13 cellular contexts compared by ENCODE assay signal in the genomic region with DNA sequence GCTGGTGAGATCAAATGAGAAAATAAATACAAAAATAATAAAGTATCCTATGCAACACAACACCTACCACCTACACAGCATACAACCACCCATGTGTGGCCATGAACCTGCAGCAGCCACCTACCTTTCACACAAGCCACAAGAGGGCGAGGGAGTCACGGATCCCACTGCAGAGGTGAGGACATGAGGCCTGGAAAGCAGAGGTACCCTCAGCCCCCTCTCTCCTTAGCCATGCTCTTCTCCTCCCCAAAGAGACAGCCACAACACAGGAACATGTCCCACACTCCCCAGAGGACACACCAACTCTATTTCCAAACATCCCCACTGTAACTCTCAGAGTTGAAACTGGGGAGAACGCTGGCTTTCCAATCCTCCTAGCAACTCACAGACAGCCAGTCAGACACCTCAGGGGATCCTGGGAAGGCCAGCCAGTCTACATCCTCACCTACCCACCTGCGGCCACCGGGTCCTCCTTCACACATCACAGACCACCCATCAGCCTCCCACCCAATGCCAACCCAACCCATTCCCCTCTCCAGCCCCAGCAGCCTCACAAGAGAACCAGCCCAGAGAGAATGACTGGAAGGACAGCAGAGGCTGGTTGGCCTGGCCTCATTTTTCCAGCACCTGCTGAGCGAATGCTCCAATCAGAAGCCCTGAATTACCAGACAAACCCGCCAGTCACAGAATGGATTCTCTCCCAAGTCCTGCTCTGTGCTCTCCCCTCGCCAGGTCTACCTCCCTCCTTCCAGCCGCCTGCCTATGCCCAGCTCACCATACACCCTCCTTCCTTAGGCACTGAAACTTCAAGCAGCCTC. TPM values are rescaled to one million over a fixed set of nuclear protein-coding genes. Genes with fewer than 3 reads are reported as not detected.
A peak's percentile ranks its signal among the peaks of the same experiment; 100 is the strongest.
DNase-seq lines count a peak whose midpoint lies in the region; TF ChIP-seq lines count a peak whose summit lies in the region.
"Had no signal": no experiment of that assay in that cellular context is flagged by ENCODE, and none has a peak within 500 bp of the region (broad histone marks: within the 10 kb centered on the region; RNA-seq: fewer than 3 reads in every experiment).

No MANE protein-coding gene starts in this region.

- H3K9me3 Mint-ChIP-seq in progenitor cell of endocrine pancreas (ENCODE audit: low read depth) = no peaks in the 10 kb centered on the region

- H3K4me1 Mint-ChIP-seq in progenitor cell of endocrine pancreas (ENCODE audit: low read depth) = peaks cover 43% of the 10 kb centered on the region

- TF ChIP-seq CTCF in MM.1S (IDR thresholded peaks at IDR 0.05; ENCODE audit: low read length) (peak; percentile 21), colonic mucosa (IDR thresholded peaks at IDR 0.05) (peak; percentile 13), progenitor cell of endocrine pancreas (IDR thresholded peaks at IDR 0.05; ENCODE audit: unreplicated experiment) (peak; percentile 46)

- no peak overlapping the region for H3K4me2 ChIP-seq in MM.1S (ENCODE audit: low read depth, low read length)

- H3K4me1 ChIP-seq in MM.1S (ENCODE audit: low read length) (peaks cover 17% of the 10 kb centered on the region), colonic mucosa (no peaks in the 10 kb centered on the region)

- H3K4me3 Mint-ChIP-seq in progenitor cell of endocrine pancreas (ENCODE audit: low read depth) = no peak overlapping the region

- no peaks in the 10 kb centered on the region for H3K9me3 ChIP-seq in MM.1S (replicated peaks; ENCODE audit: insufficient read depth, low read length)
- no peaks in the 10 kb centered on the region for H3K9me3 ChIP-seq in colonic mucosa
- H3K9me3 ChIP-seq: neutrophil had no signal

- H3K9ac ChIP-seq in MM.1S (ENCODE audit: low read length) (no peak overlapping the region), colonic mucosa (ENCODE audit: low read depth in 2 of 2, low read length in 2 of 2) (no peak overlapping the region)

- H3K36me3 ChIP-seq in MM.1S (replicated peaks; ENCODE audit: insufficient read depth, low read length) (no peaks in the 10 kb centered on the region), colonic mucosa (no peaks in the 10 kb centered on the region)
- H3K36me3 ChIP-seq: neutrophil had no signal

- H3K27me3 ChIP-seq in MM.1S (replicated peaks; ENCODE audit: insufficient read depth, low read length) (no peaks in the 10 kb centered on the region), colonic mucosa (no peaks in the 10 kb centered on the region)
- H3K27me3 ChIP-seq: neutrophil had no signal

- H3F3A ChIP-seq in MM.1S (ENCODE audit: insufficient read depth, low read length) = peaks cover 13% of the 10 kb centered on the region

- DNase-seq in DMS53 (lab: John Stamatoyannopoulos, UW) (peak; percentile 34), DMS53 treated with DMSO at 0.1 percent for 48 hours (lab: John Stamatoyannopoulos, UW; ENCODE audit: unreplicated experiment) (no peak), MM.1S (no peak), colonic mucosa (no peak), progenitor cell of endocrine pancreas (ENCODE audit: low spot score, unreplicated experiment) (no peak), NCI-H226 (no peak), NCI-H2171 treated with DMSO at 0.1 percent for 48 hours (lab: John Stamatoyannopoulos, UW) (no peak)
- DNase-seq in activated CD4-positive, alpha-beta T cell treated with anti-CD3 and anti-CD28 coated beads, Interleukin-2, amount 50 U/mL, for 4 hours = no peak
- DNase-seq: hippocampal formation; stimulated activated CD4-positive, alpha-beta T cell treated with anti-CD3 and anti-CD28 coated beads, Interleukin-4, amount 100 ng/mL, for 4 hours; SW 1271 had no signal

- H4K20me1 ChIP-seq in MM.1S (ENCODE audit: insufficient read depth, low read length) = no peaks in the 10 kb centered on the region

- H3K27me3 Mint-ChIP-seq in progenitor cell of endocrine pancreas = no peaks in the 10 kb centered on the region

- H3K9me2 ChIP-seq in MM.1S (replicated peaks; ENCODE audit: insufficient read depth, low read length) = no peaks in the 10 kb centered on the region

- H3K27ac Mint-ChIP-seq in progenitor cell of endocrine pancreas = peak overlapping the region; percentile 72

- H3K79me2 ChIP-seq in MM.1S (ENCODE audit: low read length) = peaks cover 54% of the 10 kb centered on the region

- H3K36me3 Mint-ChIP-seq in progenitor cell of endocrine pancreas (ENCODE audit: insufficient read depth) = no peaks in the 10 kb centered on the region

- intact Hi-C loops in colonic mucosa (cut with DNase I) = no loop called here

- no peak overlapping the region for H3K27ac ChIP-seq in MM.1S (ENCODE audit: low read length)
- H3K27ac ChIP-seq in colonic mucosa = no peak overlapping the region
- H3K27ac ChIP-seq: coronary artery, neutrophil had no signal

- no peak overlapping the region for H3K4me3 ChIP-seq in MM.1S (ENCODE audit: low read length)
- H3K4me3 ChIP-seq in colonic mucosa = no peak overlapping the region
- H3K4me3 ChIP-seq: coronary artery had no signal

- H2AFZ ChIP-seq in MM.1S (ENCODE audit: low read length) = no peak overlapping the region

RNA-seq across cellular contexts. Expression of a gene that starts 18.4 kb away (rescaled TPM):
- total RNA-seq in colonic mucosa = 10 to 100 TPM; 26.1 to 47.5 TPM
- total RNA-seq in progenitor cell of endocrine pancreas = 132 and 149 TPM in 2 replicates
